ENCODE assay signal across 8 cellular contexts in the genomic region with DNA sequence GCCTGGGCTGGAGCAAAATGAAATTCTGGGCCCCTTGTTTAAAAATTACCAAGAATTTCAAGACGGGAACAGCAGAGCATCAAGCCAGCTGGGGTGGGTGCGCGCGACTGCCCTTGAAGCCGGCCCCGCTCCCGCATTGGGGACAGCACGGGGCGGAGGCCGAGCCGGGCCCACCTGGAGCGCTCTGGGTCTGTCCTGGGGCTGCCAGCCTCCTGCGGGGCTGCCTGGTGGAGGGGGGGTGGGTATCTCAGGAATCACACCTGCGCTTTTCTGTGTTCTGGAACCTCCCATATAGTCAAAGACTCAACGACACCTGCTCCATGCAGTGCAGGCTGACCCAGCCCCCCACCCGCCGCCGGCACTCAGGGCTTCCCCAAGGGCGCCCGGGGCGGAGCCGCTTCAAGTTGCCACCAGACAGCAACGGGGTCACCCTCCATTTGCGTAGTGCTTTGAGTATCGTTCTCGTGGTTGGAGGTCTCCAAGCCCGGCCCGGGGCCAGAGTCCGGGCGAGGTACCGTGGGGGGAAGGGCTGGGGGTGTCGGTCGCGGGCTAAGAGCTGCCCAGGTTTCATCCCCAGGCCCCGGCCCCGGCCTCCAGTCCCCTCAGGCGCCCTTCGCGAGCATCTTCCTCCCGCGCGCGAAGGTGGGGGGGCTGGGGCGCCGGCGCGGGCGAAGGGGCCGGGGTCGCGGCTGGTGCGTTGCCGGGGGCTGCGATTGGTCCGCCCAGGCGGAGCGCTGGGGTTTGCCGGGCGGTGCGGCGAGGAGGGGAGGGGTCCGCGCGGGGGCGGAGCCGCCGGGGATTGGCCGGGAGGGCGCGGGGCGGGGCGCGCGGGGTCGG. TPM values are rescaled to one million over a fixed set of nuclear protein-coding genes. Genes with fewer than 3 reads are reported as not detected.
DNase-seq lines count a peak whose midpoint lies in the region; ATAC-seq and TF ChIP-seq lines count a peak whose summit lies in the region.

No MANE protein-coding gene starts in this region.

- no peak for TF ChIP-seq POLR2A in gastrocnemius medialis (IDR thresholded peaks at IDR 0.05)

- H3K4me3 ChIP-seq in epithelial cell of proximal tubule (ENCODE audit: low read depth, low read length) (peak overlapping the region; percentile 23), gastrocnemius medialis (peak overlapping the region; percentile 16 to 47 (median 40))

- H3K9me3 ChIP-seq in gastrocnemius medialis, result no peaks in the 10 kb centered on the region

- H3K27ac ChIP-seq in gastrocnemius medialis, result no peak overlapping the region

- H3K27me3 ChIP-seq in gastrocnemius medialis, result peaks cover 10 to 16% (median 11%) of the 10 kb centered on the region in 3 donors

- H3K36me3 ChIP-seq in gastrocnemius medialis, result no peaks in the 10 kb centered on the region

- H3K4me1 ChIP-seq in gastrocnemius medialis, result peaks cover 23 to 24% of the 10 kb centered on the region in 2 donors

- ATAC-seq in gastrocnemius medialis (no peak), HG03378 (IDR thresholded peaks at IDR 0.05; ENCODE audit: unreplicated experiment) (no peak), HG03442 (IDR thresholded peaks at IDR 0.05; ENCODE audit: unreplicated experiment) (no peak), GM21360 (IDR thresholded peaks at IDR 0.05; ENCODE audit: unreplicated experiment) (no peak)

- in situ Hi-C loops in gastrocnemius medialis (cut with MboI; ENCODE audit: low sequenced_read_pairs in 4 of 4), result no loop called here

- DNase-seq in activated CD8-positive, alpha-beta memory T cell treated with anti-CD3 and anti-CD28 coated beads, Interleukin-2, amount 50 U/mL, for 48 hours, result peak; percentile 67
- no peak for DNase-seq in activated CD8-positive, alpha-beta memory T cell treated with anti-CD3 and anti-CD28 coated beads, Interleukin-2, amount 50 U/mL, for 4 hours
- DNase-seq in RPMI8226, result peak; percentile 80
- no peak for DNase-seq in epithelial cell of proximal tubule (ENCODE audit: low read depth)
- DNase-seq in gastrocnemius medialis, result no peak

- intact Hi-C loops in gastrocnemius medialis (cut with DNase I; ENCODE audit: low total_unique reads), result loop anchor here (1.0 to 5.0 kb wide), 2 partner anchors 78 to 202 kb away; a partner anchor contains a TSS

- TF ChIP-seq CTCF in epithelial cell of proximal tubule (conservative IDR thresholded peaks at IDR 0.05; ENCODE audit: low read depth, low read length) (no peak), gastrocnemius medialis (IDR thresholded peaks at IDR 0.05 in 4 of 5, conservative IDR thresholded peaks at IDR 0.05 in 1 of 5) (no peak)

RNA-seq across cellular contexts. Expression of a gene that starts 6.6 kb away (rescaled TPM):
- 118 and 188 TPM in 2 replicates for total RNA-seq in epithelial cell of proximal tubule
- 10 to 100 TPM; 14.4 to 34.8 (median 21.5) TPM for total RNA-seq in gastrocnemius medialis

RNA-seq across cellular contexts. Expression of a gene that starts 6.9 kb away (rescaled TPM):
- 166 and 213 TPM in 2 replicates for total RNA-seq in epithelial cell of proximal tubule
- total RNA-seq in gastrocnemius medialis, result 10 to 100 TPM; 66.0 to 94.6 (median 81.2) TPM

RNA-seq across cellular contexts. Expression of a gene that starts 16.5 kb away (rescaled TPM):
- total RNA-seq in epithelial cell of proximal tubule (538 and 626 TPM in 2 replicates), gastrocnemius medialis (100 to 1,000 TPM in 3 of 4 donors, 10 to 100 TPM in 1; 77.0 to 206 (median 169) TPM)

RNA-seq across cellular contexts. Expression of a gene that starts 21.5 kb away (rescaled TPM):
- 21.0 and 55.7 TPM in 2 replicates for total RNA-seq in epithelial cell of proximal tubule
- total RNA-seq in gastrocnemius medialis, result 1 to 10 TPM; 3.3 to 4.5 (median 4.0) TPM

RNA-seq across cellular contexts. Expression of a gene that starts 30.5 kb away (rescaled TPM):
- total RNA-seq in epithelial cell of proximal tubule (19.1 and 34.7 TPM in 2 replicates), gastrocnemius medialis (10 to 100 TPM; 58.9 to 93.3 (median 91.7) TPM)

Comparison
In these comparisons a context has a peak if more than half of its experiments do, and no peak if none do; other contexts are left out.
1. DNase-seq: peak in activated CD8-positive, alpha-beta memory T cell treated with anti-CD3 and anti-CD28 coated beads, Interleukin-2, amount 50 U/mL, for 48 hours (single experiment) and RPMI8226 (single experiment); none in activated CD8-positive, alpha-beta memory T cell treated with anti-CD3 and anti-CD28 coated beads, Interleukin-2, amount 50 U/mL, for 4 hours (single experiment), epithelial cell of proximal tubule (single experiment) and gastrocnemius medialis (0 of 2).